Comparison of ENCODE assay signal across 14 cellular contexts in the genomic region with DNA sequence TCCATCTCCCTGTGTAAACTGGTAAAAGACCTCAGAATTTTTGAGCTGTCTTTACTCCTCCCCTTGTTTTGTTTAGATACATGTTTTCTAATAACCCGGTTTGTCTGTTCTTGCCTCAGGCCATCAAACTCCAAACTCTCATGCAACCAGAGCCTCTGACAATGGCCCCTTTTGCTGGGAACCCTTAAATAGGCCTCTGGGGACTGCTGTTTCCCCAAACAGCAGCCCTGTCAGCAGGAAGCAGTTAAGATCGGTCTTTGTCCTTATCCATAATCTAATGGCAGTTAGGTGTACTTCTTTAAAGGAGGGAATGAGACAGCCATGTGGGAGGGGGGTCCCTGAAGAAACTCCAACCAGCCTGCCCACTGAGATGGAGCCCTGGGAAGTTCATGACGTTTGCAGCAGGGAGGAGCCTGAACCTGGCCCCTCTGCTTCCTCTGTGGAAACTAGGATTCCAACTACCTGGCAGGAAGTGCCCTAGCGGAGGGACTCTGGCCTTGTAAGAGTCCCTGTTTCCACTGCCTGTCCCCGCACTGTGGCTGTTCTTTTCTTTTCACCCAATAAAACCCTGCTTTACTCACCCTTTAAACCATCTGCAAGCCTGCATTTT.
DNase-seq lines count a peak whose midpoint lies in the region; ATAC-seq and TF ChIP-seq lines count a peak whose summit lies in the region.
"Had no signal": no experiment of that assay in that cellular context is flagged by ENCODE, and none has a peak within 500 bp of the region (broad histone marks: within the 10 kb centered on the region; RNA-seq: fewer than 3 reads in every experiment).

No MANE protein-coding gene starts in this region.

- peak overlapping the region; percentile 91 for H2AFZ ChIP-seq in neuronal stem cell (ENCODE audit: low read length)

- H3K4me3 ChIP-seq in endodermal cell (ENCODE audit: low read length) (no peak overlapping the region), neuronal stem cell (ENCODE audit: low read length in 2 of 2) (no peak overlapping the region)
- H3K4me3 ChIP-seq: GM12878 had no signal

- no peak overlapping the region for H3K23ac ChIP-seq in neuronal stem cell (ENCODE audit: low read depth, low read length, poor library complexity)

- H3K36me3 ChIP-seq in endodermal cell (ENCODE audit: control insufficient read depth, insufficient read depth, low read length) = no peaks in the 10 kb centered on the region
- no peaks in the 10 kb centered on the region for H3K36me3 ChIP-seq in neuronal stem cell (replicated peaks in 1 of 2; ENCODE audit: control insufficient read depth in 2 of 2, insufficient read depth in 2 of 2, low read length in 2 of 2)

- 0 to 82% methylated on average over 1 to 5 of the region's 5 CpGs for WGBS in endodermal cell (ENCODE audit: insufficient coverage in 1 of 2, insufficient read length in 1 of 2), 2 experiments
- WGBS in neuronal stem cell (ENCODE audit: extremely low coverage in 2 of 2, insufficient read length in 2 of 2, insufficient replicate concordance in 1 of 2), 2 donors = no CpG with 5 or more reads among the region's 5 CpGs

- H3K9me3 ChIP-seq in endodermal cell (ENCODE audit: control insufficient read depth, low read length) = peaks cover 8% of the 10 kb centered on the region
- no peaks in the 10 kb centered on the region for H3K9me3 ChIP-seq in neuronal stem cell (replicated peaks in 1 of 2; ENCODE audit: control insufficient read depth in 2 of 2, insufficient read depth in 1 of 2, low read depth in 1 of 2, low read length in 2 of 2)

- H2AK5ac ChIP-seq in neuronal stem cell (ENCODE audit: low read depth, low read length) = no peak overlapping the region

- no peak overlapping the region for H3K4me3 Mint-ChIP-seq in endodermal cell
- H3K4me3 Mint-ChIP-seq in activated naive CD4-positive, alpha-beta T cell treated with anti-CD3 and anti-CD28 coated beads, Interleukin-2, amount 10 ng/mL, durations not matched to agents 7 days and 5 days = no peak overlapping the region
- H3K4me3 Mint-ChIP-seq: CD8-positive, alpha-beta memory T cell; HFFc6 had no signal

- H3K4me1 ChIP-seq in endodermal cell (ENCODE audit: control insufficient read depth, insufficient read depth, low read length) (no peaks in the 10 kb centered on the region), neuronal stem cell (ENCODE audit: control insufficient read depth in 2 of 2, insufficient read depth in 1 of 2, low read depth in 1 of 2, low read length in 2 of 2) (no peaks in the 10 kb centered on the region)

- no peaks in the 10 kb centered on the region for H3K79me1 ChIP-seq in neuronal stem cell (ENCODE audit: low read depth, low read length)

- H3K36me3 Mint-ChIP-seq in endodermal cell (ENCODE audit: low read depth) = no peaks in the 10 kb centered on the region
- no peaks in the 10 kb centered on the region for H3K36me3 Mint-ChIP-seq in activated naive CD4-positive, alpha-beta T cell treated with anti-CD3 and anti-CD28 coated beads, Interleukin-2, amount 10 ng/mL, durations not matched to agents 7 days and 5 days
- H3K36me3 Mint-ChIP-seq: CD8-positive, alpha-beta memory T cell had no signal

- no peak overlapping the region for H2BK5ac ChIP-seq in neuronal stem cell (ENCODE audit: low read length)

- no peak overlapping the region for H4K8ac ChIP-seq in neuronal stem cell (ENCODE audit: low read depth, low read length)

- H2BK12ac ChIP-seq in neuronal stem cell (ENCODE audit: low read length) = no peak overlapping the region

- H3K14ac ChIP-seq in neuronal stem cell (ENCODE audit: low read length) = no peak overlapping the region

- H4K91ac ChIP-seq in neuronal stem cell (ENCODE audit: low read depth, low read length, poor library complexity) = no peak overlapping the region

- H3K9me3 Mint-ChIP-seq in endodermal cell = peaks cover 16% of the 10 kb centered on the region
- peaks cover 12% of the 10 kb centered on the region for H3K9me3 Mint-ChIP-seq in activated naive CD4-positive, alpha-beta T cell treated with anti-CD3 and anti-CD28 coated beads, Interleukin-2, amount 10 ng/mL, durations not matched to agents 7 days and 5 days

- H3K27ac Mint-ChIP-seq in endodermal cell = no peak overlapping the region
- no peak overlapping the region for H3K27ac Mint-ChIP-seq in activated naive CD4-positive, alpha-beta T cell treated with anti-CD3 and anti-CD28 coated beads, Interleukin-2, amount 10 ng/mL, durations not matched to agents 7 days and 5 days
- H3K27ac Mint-ChIP-seq: CD8-positive, alpha-beta memory T cell; HFFc6 had no signal

- H3K4me1 Mint-ChIP-seq in endodermal cell = no peaks in the 10 kb centered on the region
- no peaks in the 10 kb centered on the region for H3K4me1 Mint-ChIP-seq in activated naive CD4-positive, alpha-beta T cell treated with anti-CD3 and anti-CD28 coated beads, Interleukin-2, amount 10 ng/mL, durations not matched to agents 7 days and 5 days
- H3K4me1 Mint-ChIP-seq: CD8-positive, alpha-beta memory T cell had no signal

- H2BK120ac ChIP-seq in neuronal stem cell (ENCODE audit: low read depth, low read length) = no peak overlapping the region

- no peak for ATAC-seq in GM21515 (IDR thresholded peaks at IDR 0.05; ENCODE audit: unreplicated experiment)
- ATAC-seq: GM12878 had no signal

- no peak overlapping the region for H3K4me2 ChIP-seq in neuronal stem cell (ENCODE audit: insufficient read depth, low read length, poor library complexity, severe bottlenecking)

- no peak overlapping the region for H3K9ac ChIP-seq in endodermal cell (ENCODE audit: extremely low read depth, low read length, poor library complexity, severe bottlenecking)
- H3K9ac ChIP-seq in neuronal stem cell (ENCODE audit: low read depth, low read length, poor library complexity) = no peak overlapping the region

- CTCF ChIA-PET in activated naive CD4-positive, alpha-beta T cell treated with anti-CD3 and anti-CD28 coated beads, Interleukin-2, amount 10 ng/mL, durations not matched to agents 7 days and 5 days (lab: Charles Lee) = no interaction called here

- no peak overlapping the region for H3K18ac ChIP-seq in neuronal stem cell (ENCODE audit: low read length)

- H2BK15ac ChIP-seq in neuronal stem cell (ENCODE audit: low read length) = no peak overlapping the region

- no peaks in the 10 kb centered on the region for H3K27me3 Mint-ChIP-seq in endodermal cell (ENCODE audit: insufficient read depth)
- no peaks in the 10 kb centered on the region for H3K27me3 Mint-ChIP-seq in activated naive CD4-positive, alpha-beta T cell treated with anti-CD3 and anti-CD28 coated beads, Interleukin-2, amount 10 ng/mL, durations not matched to agents 7 days and 5 days
- H3K27me3 Mint-ChIP-seq: CD8-positive, alpha-beta memory T cell had no signal

- H3K27me3 ChIP-seq in endodermal cell (ENCODE audit: control insufficient read depth, insufficient read depth, low read length, poor library complexity, severe bottlenecking) (no peaks in the 10 kb centered on the region), neuronal stem cell (ENCODE audit: control insufficient read depth in 3 of 3, insufficient read depth in 3 of 3, low read depth in 1 of 3, low read length in 3 of 3) (no peaks in the 10 kb centered on the region)

- no peak overlapping the region for H3K27ac ChIP-seq in endodermal cell (ENCODE audit: low read depth, low read length)
- H3K27ac ChIP-seq in neuronal stem cell (replicated peaks; ENCODE audit: low read length) = no peak overlapping the region

- TF ChIP-seq CTCF in endodermal cell (conservative IDR thresholded peaks at IDR 0.05) = no peak

- DNase-seq in ELF-1 (ENCODE audit: low read depth, low spot score) (peak; percentile 58), NCI-H69 (lab: John Stamatoyannopoulos, UW) (peak; percentile 94), endodermal cell (peak; percentile 54), neuronal stem cell (ENCODE audit: low spot score) (no peak), C1 segment of cervical spinal cord (lab: John Stamatoyannopoulos, UW) (no peak)
- no peak for DNase-seq in activated naive CD4-positive, alpha-beta T cell treated with anti-CD3 and anti-CD28 coated beads, Interleukin-2, amount 10 ng/mL, durations not matched to agents 7 days and 5 days
- DNase-seq: CD8-positive, alpha-beta memory T cell; DMS53; HCEC 1CT; HFFc6; IMR-90; KBM-7 had no signal

- H3K4ac ChIP-seq in neuronal stem cell (ENCODE audit: low read length) = no peak overlapping the region

Comparison
In these comparisons a context has a peak if more than half of its experiments do, and no peak if none do; other contexts are left out.
1. DNase-seq: peak in ELF-1 (single experiment), NCI-H69 (single experiment) and endodermal cell (single experiment); none in neuronal stem cell (single experiment), activated naive CD4-positive, alpha-beta T cell treated with anti-CD3 and anti-CD28 coated beads, Interleukin-2, amount 10 ng/mL, durations not matched to agents 7 days and 5 days (single experiment) and C1 segment of cervical spinal cord (0 of 14).